In the genomic region with DNA sequence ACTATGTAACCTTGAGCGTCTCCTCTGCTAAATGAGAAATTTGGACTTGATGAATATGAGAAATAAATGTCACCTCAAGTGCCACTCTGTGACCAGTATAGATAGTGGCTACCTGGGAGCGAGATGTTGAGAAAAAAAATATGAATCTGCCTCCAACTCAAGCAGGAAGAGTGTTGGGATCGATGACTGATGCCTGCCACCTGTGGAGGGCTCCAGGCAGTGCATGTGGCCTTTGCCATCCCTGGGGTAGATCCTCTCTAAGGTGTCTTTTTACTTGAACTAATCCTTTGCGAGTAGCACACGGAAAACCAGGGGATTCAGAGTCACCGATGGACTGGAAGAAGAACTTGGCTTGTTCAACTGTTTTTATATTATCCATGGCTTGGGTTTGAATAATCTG, we compare ENCODE assay signal across 9 cellular contexts. TPM values are rescaled to one million over a fixed set of nuclear protein-coding genes. Genes with fewer than 3 reads are reported as not detected.
A peak's percentile ranks its signal among the peaks of the same experiment; 100 is the strongest.
DNase-seq lines count a peak whose midpoint lies in the region; ATAC-seq and TF ChIP-seq lines count a peak whose summit lies in the region.
"Had no signal": no experiment of that assay in that cellular context is flagged by ENCODE, and none has a peak within 500 bp of the region (broad histone marks: within the 10 kb centered on the region; RNA-seq: fewer than 3 reads in every experiment).

No MANE protein-coding gene starts in this region.

- no peak overlapping the region for H3K4me3 ChIP-seq in heart right ventricle
- no peak overlapping the region for H3K4me3 ChIP-seq in astrocyte of the spinal cord (ENCODE audit: low read depth, low read length)
- no peak overlapping the region for H3K4me3 ChIP-seq in vagina

- H3K9me3 ChIP-seq in heart right ventricle (no peaks in the 10 kb centered on the region), vagina (no peaks in the 10 kb centered on the region)

- no peaks in the 10 kb centered on the region for H3K4me1 ChIP-seq in heart right ventricle
- no peaks in the 10 kb centered on the region for H3K4me1 ChIP-seq in vagina

- no peak overlapping the region for H3K4me3 Mint-ChIP-seq in type B pancreatic cell

- ATAC-seq in heart right ventricle, result peak in 1 of 8 donors; percentile 19
- ATAC-seq in GM21526 (IDR thresholded peaks at IDR 0.05; ENCODE audit: low FRiP score, unreplicated experiment), result no peak

- H3K9me3 Mint-ChIP-seq in type B pancreatic cell, result no peaks in the 10 kb centered on the region

- H3K36me3 Mint-ChIP-seq in type B pancreatic cell, result no peaks in the 10 kb centered on the region

- H3K27ac ChIP-seq in heart right ventricle, result no peak overlapping the region
- H3K27ac ChIP-seq in vagina, result no peak overlapping the region

- H3K27me3 Mint-ChIP-seq in type B pancreatic cell, result peaks cover 15% of the 10 kb centered on the region

- in situ Hi-C loops in astrocyte of the spinal cord (cut with HindIII; ENCODE audit: low sequenced_read_pairs), result no loop called here

- no peaks in the 10 kb centered on the region for H3K36me3 ChIP-seq in heart right ventricle
- H3K36me3 ChIP-seq in vagina, result no peaks in the 10 kb centered on the region

- H3K27ac Mint-ChIP-seq in type B pancreatic cell, result no peak overlapping the region

- DNase-seq in heart right ventricle, result no peak
- no peak for DNase-seq in cardiac septum (ENCODE audit: low spot score)
- peak; percentile 69 for DNase-seq in NCI-H1436 (lab: John Stamatoyannopoulos, UW)
- no peak for DNase-seq in astrocyte of the spinal cord (ENCODE audit: low read depth, low spot score)
- DNase-seq in type B pancreatic cell (ENCODE audit: extremely low spot score, unreplicated experiment), result no peak
- no peak for DNase-seq in vagina (ENCODE audit: extremely low spot score in 2 of 2)
- DNase-seq in erythroblast (lab: John Stamatoyannopoulos, UW), result no peak

- TF ChIP-seq POLR2A in vagina (IDR thresholded peaks at IDR 0.05) (no peak), erythroblast (IDR thresholded peaks at IDR 0.05; ENCODE audit: low read length) (no peak)

- TF ChIP-seq CTCF in heart right ventricle (IDR thresholded peaks at IDR 0.05) (peak in 6 of 9 donors; percentile 14 to 53 (median 28)), astrocyte of the spinal cord (IDR thresholded peaks at IDR 0.05; ENCODE audit: low read depth, low read length) (peak; percentile 34), type B pancreatic cell (conservative IDR thresholded peaks at IDR 0.05) (peak; percentile 59), vagina (IDR thresholded peaks at IDR 0.05) (no peak)

- no peaks in the 10 kb centered on the region for H3K4me1 Mint-ChIP-seq in type B pancreatic cell (ENCODE audit: unreplicated experiment)

- 69 to 73% methylated on average over 6 of the region's 6 CpGs for WGBS in heart right ventricle, 2 donors

- peaks cover 0 to 6% (median 0%) of the 10 kb centered on the region in 7 donors for H3K27me3 ChIP-seq in heart right ventricle
- no peaks in the 10 kb centered on the region for H3K27me3 ChIP-seq in vagina

- intact Hi-C loops in heart right ventricle (cut with DNase I) (loop anchor here in 3 of 10 donors (5.0 to 10.0 kb wide), 3 partner anchors 58 to 141 kb away; no protein-coding TSS in a partner anchor), cardiac septum (cut with DNase I) (no loop called here), vagina (cut with DNase I) (no loop called here)

RNA-seq across cellular contexts. Expression of gene CCDC182, which starts 9.4 kb away (rescaled TPM):
- not detected for total RNA-seq in heart right ventricle
- not detected for polyA plus RNA-seq in heart right ventricle
- not detected for total RNA-seq in cardiac septum
- total RNA-seq in type B pancreatic cell (ENCODE audit: low replicate concordance), result not detected in 2 replicates
- not detected for total RNA-seq in vagina
- polyA plus RNA-seq: esophagus had no signal

Comparison
In these comparisons a context has a peak if more than half of its experiments do, and no peak if none do; other contexts are left out.
1. CTCF ChIP-seq: peak in heart right ventricle (6 of 9), astrocyte of the spinal cord (single experiment) and type B pancreatic cell (single experiment); none in vagina (0 of 3).